Comparison of ENCODE assay signal across 29 cellular contexts in the genomic region with DNA sequence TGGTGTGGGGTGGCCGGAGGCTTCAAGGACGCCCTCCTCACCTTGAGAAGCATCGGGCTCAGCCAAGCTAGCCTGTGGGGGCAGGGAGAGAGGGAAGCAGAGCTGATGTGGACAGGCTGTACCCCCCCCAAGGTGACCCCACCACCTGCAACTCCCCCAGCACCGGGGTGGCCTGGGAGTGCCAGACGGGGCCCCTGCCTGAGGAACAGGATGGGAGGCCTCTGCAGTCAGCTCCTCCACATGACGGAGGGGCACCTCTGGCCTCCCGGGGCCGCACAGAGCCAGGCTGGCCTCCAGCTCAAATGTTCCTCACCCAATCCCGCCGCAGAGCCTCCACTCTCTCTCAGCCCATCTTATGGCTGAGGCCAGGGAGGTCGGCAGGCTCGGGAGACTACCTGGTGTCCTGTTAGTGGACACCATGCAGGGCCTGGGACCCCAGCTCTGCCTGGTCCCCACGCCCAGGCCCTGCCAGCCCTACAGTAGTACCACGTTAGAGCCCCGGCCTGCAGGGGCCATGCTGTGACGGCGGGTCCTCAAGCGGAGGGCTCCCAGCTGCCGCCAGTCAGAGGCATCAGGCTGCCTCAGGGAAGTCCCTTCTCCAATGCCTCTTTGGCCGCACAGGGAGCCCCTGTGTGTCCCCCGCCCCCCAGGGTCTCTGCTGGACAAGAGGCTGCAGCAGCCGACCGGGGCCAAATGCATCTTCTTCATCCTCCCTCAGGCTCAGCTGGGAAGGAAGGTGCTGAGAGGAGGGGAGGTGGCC.
"Had no signal": no experiment of that assay in that cellular context is flagged by ENCODE, and none has a peak within 500 bp of the region (broad histone marks: within the 10 kb centered on the region; RNA-seq: fewer than 3 reads in every experiment).

No MANE protein-coding gene starts in this region.

- DNase-seq: activated B cell treated with CpG ODN at 0.5 μM for 24 hours; activated CD8-positive, alpha-beta memory T cell treated with anti-CD3 and anti-CD28 coated beads, Interleukin-2, amount 10 ng/mL, durations not matched to agents 7 days and 5 days; activated CD8-positive, alpha-beta T cell treated with anti-CD3 and anti-CD28 coated beads, Interleukin-2, amount 10 ng/mL, durations not matched to agents 7 days and 5 days; activated effector memory CD4-positive, alpha-beta T cell treated with Interleukin-2 at 50 U/mL for 16 hours; activated naive CD4-positive, alpha-beta T cell treated with Interleukin-2 at 50 U/mL for 16 hours; dermis blood vessel endothelial cell; effector CD8-positive, alpha-beta T cell; hippocampal formation; left cardiac atrium; mammary epithelial cell; naive thymus-derived CD8-positive, alpha-beta T cell; small intestine; stimulated activated CD4-positive, alpha-beta T cell treated with anti-CD3 and anti-CD28 coated beads, Interleukin-1b, Interleukin-23, amount 100 ng/mL, for 48 hours; stimulated activated CD4-positive, alpha-beta T cell treated with anti-CD3 and anti-CD28 coated beads, Interleukin-4, amount 100 ng/mL, for 4 hours; stimulated activated CD8-positive, alpha-beta memory T cell treated with anti-CD3 and anti-CD28 coated beads, Interleukin-4, amount 100 ng/mL, for 48 hours; stimulated activated naive B cell treated with anti-CD40 and anti-IgM and Interleukin-4, amounts not matched to agents 10 μg/mL and 1 μg/mL and 100 μg/mL, for 72 hours; stomach; T-helper 1 cell; tibial artery had no signal

- H2AFZ ChIP-seq: neural progenitor cell had no signal

- H3K36me3 Mint-ChIP-seq: activated CD8-positive, alpha-beta memory T cell treated with anti-CD3 and anti-CD28 coated beads, Interleukin-2, amount 10 ng/mL, durations not matched to agents 7 days and 5 days; activated naive CD8-positive, alpha-beta T cell; mesothelial cell of epicardium; naive thymus-derived CD8-positive, alpha-beta T cell; neural progenitor cell; stimulated activated naive B cell treated with anti-CD40 and anti-IgM and Interleukin-4, amounts not matched to agents 10 μg/mL and 1 μg/mL and 100 μg/mL, for 72 hours had no signal

- H3K9ac ChIP-seq: neural progenitor cell had no signal

- H3K27ac Mint-ChIP-seq: activated B cell treated with CpG ODN at 0.5 μM for 24 hours; activated CD8-positive, alpha-beta memory T cell treated with anti-CD3 and anti-CD28 coated beads, Interleukin-2, amount 10 ng/mL, durations not matched to agents 7 days and 5 days; activated CD8-positive, alpha-beta T cell treated with anti-CD3 and anti-CD28 coated beads, Interleukin-2, amount 10 ng/mL, durations not matched to agents 7 days and 5 days; activated naive CD8-positive, alpha-beta T cell; mesothelial cell of epicardium; naive thymus-derived CD8-positive, alpha-beta T cell; stimulated activated naive B cell treated with anti-CD40 and anti-IgM and Interleukin-4, amounts not matched to agents 10 μg/mL and 1 μg/mL and 100 μg/mL, for 72 hours; T-helper 2 cell treated with Interferon-gamma antibody and Interleukin-4, amounts not matched to agents 5 μg/mL and 100 μg/mL, for 36 hours had no signal

- H3K4me3 ChIP-seq: neural progenitor cell, stomach, suprapubic skin, tibial artery had no signal

- H3K4me3 Mint-ChIP-seq: activated B cell treated with CpG ODN at 0.5 μM for 24 hours; activated CD8-positive, alpha-beta memory T cell treated with anti-CD3 and anti-CD28 coated beads, Interleukin-2, amount 10 ng/mL, durations not matched to agents 7 days and 5 days; activated CD8-positive, alpha-beta T cell treated with anti-CD3 and anti-CD28 coated beads, Interleukin-2, amount 10 ng/mL, durations not matched to agents 7 days and 5 days; activated naive CD8-positive, alpha-beta T cell; central memory CD8-positive, alpha-beta T cell; mesothelial cell of epicardium; naive thymus-derived CD8-positive, alpha-beta T cell; neural progenitor cell; stimulated activated naive B cell treated with anti-CD40 and anti-IgM and Interleukin-4, amounts not matched to agents 10 μg/mL and 1 μg/mL and 100 μg/mL, for 72 hours; T-helper 2 cell treated with Interferon-gamma antibody and Interleukin-4, amounts not matched to agents 5 μg/mL and 100 μg/mL, for 36 hours had no signal

- H3K27ac ChIP-seq: neural progenitor cell, suprapubic skin, tibial artery had no signal

- H3K4me2 ChIP-seq: neural progenitor cell had no signal

- H3K36me3 ChIP-seq: neural progenitor cell, stomach, suprapubic skin, tibial artery had no signal

- H3K9me3 Mint-ChIP-seq: activated B cell treated with CpG ODN at 0.5 μM for 24 hours; central memory CD8-positive, alpha-beta T cell; mesothelial cell of epicardium; naive thymus-derived CD8-positive, alpha-beta T cell; neural progenitor cell; stimulated activated naive B cell treated with anti-CD40 and anti-IgM and Interleukin-4, amounts not matched to agents 10 μg/mL and 1 μg/mL and 100 μg/mL, for 72 hours; T-helper 2 cell treated with Interferon-gamma antibody and Interleukin-4, amounts not matched to agents 5 μg/mL and 100 μg/mL, for 36 hours had no signal

- ATAC-seq: activated CD8-positive, alpha-beta memory T cell treated with anti-CD3 and anti-CD28 coated beads, Interleukin-2, amount 10 ng/mL, durations not matched to agents 7 days and 5 days; activated CD8-positive, alpha-beta T cell treated with anti-CD3 and anti-CD28 coated beads, Interleukin-2, amount 10 ng/mL, durations not matched to agents 7 days and 5 days; left cardiac atrium; naive thymus-derived CD8-positive, alpha-beta T cell; sciatic nerve; stimulated activated naive B cell treated with anti-CD40 and anti-IgM and Interleukin-4, amounts not matched to agents 10 μg/mL and 1 μg/mL and 100 μg/mL, for 72 hours had no signal

- H3K9me3 ChIP-seq: stomach, suprapubic skin, tibial artery had no signal

- H3K4me1 Mint-ChIP-seq: activated B cell treated with CpG ODN at 0.5 μM for 24 hours; activated CD8-positive, alpha-beta memory T cell treated with anti-CD3 and anti-CD28 coated beads, Interleukin-2, amount 10 ng/mL, durations not matched to agents 7 days and 5 days; central memory CD8-positive, alpha-beta T cell had no signal

- FAIRE-seq: bronchial epithelial cell, frontal cortex, keratinocyte, small intestine had no signal
